16 cellular contexts compared by ENCODE assay signal in genomic region chr20:35571566-35571965, GRCh38. TPM values are rescaled to one million over a fixed set of nuclear protein-coding genes. Genes with fewer than 3 reads are reported as not detected.
DNase-seq lines count a peak whose midpoint lies in the region; ATAC-seq and TF ChIP-seq lines count a peak whose summit lies in the region.
"Had no signal": no experiment of that assay in that cellular context is flagged by ENCODE, and none has a peak within 500 bp of the region (broad histone marks: within the 10 kb centered on the region; RNA-seq: fewer than 3 reads in every experiment).

No MANE protein-coding gene starts in this region.

- peaks cover 0 to 5% of the 10 kb centered on the region in 2 experiments; a peak in 1 of 3 replicates for H3K36me3 ChIP-seq in HEK293 (ENCODE audit: control insufficient read depth in 2 of 2, insufficient read depth in 1 of 2, low read length in 2 of 2)

- H3K4me1 Mint-ChIP-seq in T-helper 17 cell (peaks cover 4% of the 10 kb centered on the region), type B pancreatic cell (ENCODE audit: unreplicated experiment) (no peaks in the 10 kb centered on the region)
- H3K4me1 Mint-ChIP-seq: CD14-positive monocyte had no signal

- DNase-seq in AG20443 (ENCODE audit: low spot score) = peak; percentile 8
- no peak for DNase-seq in T-helper 17 cell
- no peak for DNase-seq in type B pancreatic cell (ENCODE audit: extremely low spot score, unreplicated experiment)
- DNase-seq in activated CD4-positive, alpha-beta T cell treated with anti-CD3 and anti-CD28 coated beads, Interleukin-2, amount 50 U/mL, for 1 hour = no peak
- DNase-seq in NCI-H2107 (lab: John Stamatoyannopoulos, UW) = no peak
- DNase-seq: CD8-positive, alpha-beta T cell; COR-L47; DMS153; GF-D8; GOT3; H9; HFFc6 had no signal

- no peaks in the 10 kb centered on the region for H3K4me1 ChIP-seq in HEK293 (ENCODE audit: control insufficient read depth, insufficient read depth, low read length)
- H3K4me1 ChIP-seq: A549 had no signal

- H3K9me3 Mint-ChIP-seq in type B pancreatic cell = peaks cover 5% of the 10 kb centered on the region

- H3K4me3 ChIP-seq in HEK293 (ENCODE audit: low read depth, low read length) = no peak overlapping the region
- H3K4me3 ChIP-seq: A549 had no signal

- H3K36me3 Mint-ChIP-seq in T-helper 17 cell (ENCODE audit: low read depth) (peaks cover 4% of the 10 kb centered on the region), type B pancreatic cell (no peaks in the 10 kb centered on the region)
- H3K36me3 Mint-ChIP-seq: CD14-positive monocyte had no signal

- no peak overlapping the region for H3K27ac ChIP-seq in HEK293 (ENCODE audit: extremely low read depth, low read depth, low read length)
- H3K27ac ChIP-seq: A549, HL-60 had no signal

- CTCF ChIA-PET in HEK293 (lab: Yijun Ruan, JAX) = no interaction called here

- H3K9me3 ChIP-seq in HEK293 (ENCODE audit: control insufficient read depth, insufficient read depth, low read depth, low read length) = no peaks in the 10 kb centered on the region
- H3K9me3 ChIP-seq in T-helper 17 cell (ENCODE audit: control insufficient read depth, low read length, poor library complexity, severe bottlenecking) = no peaks in the 10 kb centered on the region

- TF ChIP-seq CTCF in HEK293 (tag by site-specific recombination; IDR thresholded peaks at IDR 0.05) = no peak
- no peak for TF ChIP-seq CTCF in type B pancreatic cell (conservative IDR thresholded peaks at IDR 0.05)

- H3K27ac Mint-ChIP-seq in T-helper 17 cell = peak overlapping the region; percentile 34
- peak overlapping the region; percentile 3 for H3K27ac Mint-ChIP-seq in type B pancreatic cell
- H3K27ac Mint-ChIP-seq: CD8-positive, alpha-beta T cell; H9; HFFc6 had no signal

- H3K27me3 Mint-ChIP-seq in T-helper 17 cell (peaks cover 4% of the 10 kb centered on the region), type B pancreatic cell (no peaks in the 10 kb centered on the region)

- POLR2A ChIA-PET in HEK293 (lab: Yijun Ruan, JAX) = no interaction called here

- ATAC-seq in T-helper 17 cell = no peak
- ATAC-seq: A549; CD8-positive, alpha-beta T cell had no signal

- H3K4me3 Mint-ChIP-seq in T-helper 17 cell (no peak overlapping the region), type B pancreatic cell (no peak overlapping the region)
- H3K4me3 Mint-ChIP-seq: CD14-positive monocyte; CD8-positive, alpha-beta T cell; H9; HFFc6 had no signal

TF ChIP-seq in HEK293, 187 proteins besides CTCF, POLR2A, EP300 and RAD21:
- TF ChIP-seq PRDM10 (tag by site-specific recombination; IDR thresholded peaks at IDR 0.05) (0 out of 2 replicates have a peak, but pooled peaks have one; percentile 23), GLIS1 (tag by site-specific recombination; IDR thresholded peaks at IDR 0.05) (0 out of 2 replicates have a peak, but pooled peaks have one; percentile 31), ZNF37A (tag by site-specific recombination; IDR thresholded peaks at IDR 0.05) (no peak)

RNA-seq across cellular contexts. Expression of gene ERGIC3, which starts 29.7 kb away (rescaled TPM):
- total RNA-seq in T-helper 17 cell (100 to 1,000 TPM; 139 to 158 TPM), type B pancreatic cell (ENCODE audit: low replicate concordance) (264 and 288 TPM in 2 replicates)

RNA-seq across cellular contexts. Expression of gene C20orf173, which starts 42.1 kb away (rescaled TPM):
- total RNA-seq in T-helper 17 cell (not detected), type B pancreatic cell (ENCODE audit: low replicate concordance) (not detected in 2 replicates)
- total RNA-seq: CD8-positive, alpha-beta T cell; H9; HFFc6 had no signal

RNA-seq across cellular contexts. Expression of gene SPAG4, which starts 44.1 kb away (rescaled TPM):
- total RNA-seq in T-helper 17 cell = 10 to 100 TPM; 13.7 to 15.7 TPM
- 1.6 and 2.4 TPM in 2 replicates for total RNA-seq in type B pancreatic cell (ENCODE audit: low replicate concordance)
